18 cellular contexts compared by ENCODE assay signal in genomic region chr5:19616821-19617220, GRCh38.
"Had no signal": no experiment of that assay in that cellular context is flagged by ENCODE, and none has a peak within 500 bp of the region (broad histone marks: within the 10 kb centered on the region; RNA-seq: fewer than 3 reads in every experiment).

No MANE protein-coding gene starts in this region.

- DNase-seq: KBM-7, MV-4-11, NCI-H1048, NCI-H1105, NCI-H1417, NCI-H1436 treated with DMSO at 0.1 percent for 48 hours, NCI-H1694, NCI-H187 treated with DMSO at 0.1 percent for 48 hours, NCI-H2029 treated with DMSO at 0.1 percent for 48 hours, NCI-H2227 treated with DMSO at 0.1 percent for 48 hours, NCI-H446, NCI-H510A, NCI-H524 treated with DMSO at 0.1 percent for 48 hours, NCI-H69, NCI-H774, RPMI8226, SHP77, SK-N-SH had no signal

- H3K9me3 ChIP-seq: SK-N-SH had no signal
